8 cellular contexts compared by ENCODE assay signal in the genomic region with DNA sequence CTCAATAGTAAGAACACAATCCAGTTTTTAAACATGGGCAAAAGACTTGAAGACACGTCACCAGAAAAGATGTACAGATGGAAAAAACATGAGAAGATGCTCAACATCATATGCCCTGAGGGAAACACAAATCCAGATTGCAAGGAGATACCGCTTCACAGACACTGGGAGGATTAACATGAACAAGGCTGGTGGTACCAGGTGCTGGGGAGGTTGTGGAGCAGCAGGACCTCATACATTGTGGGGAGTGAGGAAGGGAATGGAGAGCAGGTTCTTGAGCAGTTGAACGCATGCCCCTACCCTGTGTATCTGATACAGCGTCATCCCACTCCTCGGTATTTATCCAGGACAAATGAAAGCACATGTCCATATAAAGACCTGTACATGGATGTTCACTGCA.
"Had no signal": no experiment of that assay in that cellular context is flagged by ENCODE, and none has a peak within 500 bp of the region (broad histone marks: within the 10 kb centered on the region; RNA-seq: fewer than 3 reads in every experiment).

No MANE protein-coding gene starts in this region.

- H3K27ac Mint-ChIP-seq: GM23338, H9 had no signal

- DNase-seq: H9, HCEC 1CT, IMR-90 had no signal

- H3K4me3 Mint-ChIP-seq: GM23338, H9 had no signal

- H3K4me3 ChIP-seq: GM23338, K562 had no signal

- FAIRE-seq: H1, H54, HTR-8/SVneo, K562 had no signal
